8 cellular contexts compared by ENCODE assay signal in the genomic region with DNA sequence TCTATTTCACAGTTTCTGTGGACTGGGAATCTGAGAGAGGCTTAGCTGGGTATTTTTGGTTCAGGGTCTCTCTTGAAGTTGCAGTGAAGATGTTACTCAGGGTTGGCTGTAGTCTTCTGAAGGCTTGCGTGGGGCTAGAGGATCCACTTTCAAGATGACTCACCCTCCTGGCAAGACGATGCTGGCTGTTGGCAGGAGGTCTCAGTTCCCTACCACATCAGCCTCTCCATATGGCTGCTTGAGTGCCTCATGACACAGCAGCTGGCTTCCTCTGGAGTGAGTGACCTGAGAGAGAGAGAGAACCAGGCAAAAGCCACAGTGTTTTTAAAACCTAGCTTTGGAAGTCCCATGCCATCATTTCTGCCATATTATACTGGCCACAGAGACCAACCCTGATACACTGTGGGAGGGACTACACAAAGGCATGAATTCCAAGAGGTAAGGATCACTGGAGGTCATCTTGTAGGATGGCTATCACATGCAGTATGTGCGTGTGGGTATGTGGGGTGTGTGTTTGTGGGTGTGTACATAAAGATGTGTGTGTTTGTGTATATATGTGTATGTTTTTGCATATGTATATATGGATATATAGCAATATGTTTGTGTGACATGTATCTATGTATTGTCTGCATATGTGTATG. TPM values are rescaled to one million over a fixed set of nuclear protein-coding genes. Genes with fewer than 3 reads are reported as not detected.
A peak's percentile ranks its signal among the peaks of the same experiment; 100 is the strongest.
DNase-seq lines count a peak whose midpoint lies in the region; ATAC-seq and FAIRE-seq lines count a peak whose summit lies in the region.

No MANE protein-coding gene starts in this region.

- H3K27me3 Mint-ChIP-seq in activated T-helper 1 cell treated with anti-CD3 and anti-CD28 coated beads, Interleukin-12 subunit alpha, Interleukin-12 subunit beta, Interleukin-2, Interleukin-4 antibody, amounts not matched to agents 30 ng/mL and 10 ng/mL and 1 ng/mL, durations not matched to agents 14 hours and 24 hours and 36 hours (ENCODE audit: insufficient read depth), result peaks cover 22% of the 10 kb centered on the region

- intact Hi-C loops in activated T-helper 1 cell treated with anti-CD3 and anti-CD28 coated beads, Interleukin-12 subunit alpha, Interleukin-12 subunit beta, Interleukin-2, Interleukin-4 antibody, amounts not matched to agents 30 ng/mL and 10 ng/mL and 1 ng/mL, durations not matched to agents 14 hours and 24 hours and 36 hours (cut with micrococcal nuclease), result no loop called here
- intact Hi-C loops in left colon (cut with DNase I, micrococcal nuclease), result no loop called here

- no peak overlapping the region for H3K4me3 Mint-ChIP-seq in activated T-helper 1 cell treated with anti-CD3 and anti-CD28 coated beads, Interleukin-12 subunit alpha, Interleukin-12 subunit beta, Interleukin-2, Interleukin-4 antibody, amounts not matched to agents 30 ng/mL and 10 ng/mL and 1 ng/mL, durations not matched to agents 14 hours and 24 hours and 36 hours

- peak; percentile 54 for FAIRE-seq in HTR-8/SVneo (lab: Jason Lieb, UNC)

- H3K9me3 Mint-ChIP-seq in activated T-helper 1 cell treated with anti-CD3 and anti-CD28 coated beads, Interleukin-12 subunit alpha, Interleukin-12 subunit beta, Interleukin-2, Interleukin-4 antibody, amounts not matched to agents 30 ng/mL and 10 ng/mL and 1 ng/mL, durations not matched to agents 14 hours and 24 hours and 36 hours, result no peaks in the 10 kb centered on the region

- peak overlapping the region; percentile 8 for H3K27ac Mint-ChIP-seq in activated T-helper 1 cell treated with anti-CD3 and anti-CD28 coated beads, Interleukin-12 subunit alpha, Interleukin-12 subunit beta, Interleukin-2, Interleukin-4 antibody, amounts not matched to agents 30 ng/mL and 10 ng/mL and 1 ng/mL, durations not matched to agents 14 hours and 24 hours and 36 hours

- no peaks in the 10 kb centered on the region for H3K36me3 Mint-ChIP-seq in activated T-helper 1 cell treated with anti-CD3 and anti-CD28 coated beads, Interleukin-12 subunit alpha, Interleukin-12 subunit beta, Interleukin-2, Interleukin-4 antibody, amounts not matched to agents 30 ng/mL and 10 ng/mL and 1 ng/mL, durations not matched to agents 14 hours and 24 hours and 36 hours (ENCODE audit: low read depth)

- DNase-seq in EL (peak; percentile 92), HTR-8/SVneo (ENCODE audit: insufficient read length, low spot score) (peak; percentile 66), left colon (peak; percentile 38 to 54), 8988T (no peak), putamen (ENCODE audit: low spot score) (no peak)
- DNase-seq in activated T-helper 1 cell treated with anti-CD3 and anti-CD28 coated beads, Interleukin-12 subunit alpha, Interleukin-12 subunit beta, Interleukin-2, Interleukin-4 antibody, amounts not matched to agents 30 ng/mL and 10 ng/mL and 1 ng/mL, durations not matched to agents 14 hours and 24 hours and 36 hours (ENCODE audit: low spot score), result no peak

- ATAC-seq in GM21717 (IDR thresholded peaks at IDR 0.05; ENCODE audit: unreplicated experiment), result peak; percentile 96
- ATAC-seq in left colon, result peak; percentile 24
- ATAC-seq in HG03097 (IDR thresholded peaks at IDR 0.05; ENCODE audit: low FRiP score, unreplicated experiment), result no peak

- no peaks in the 10 kb centered on the region for H3K4me1 Mint-ChIP-seq in activated T-helper 1 cell treated with anti-CD3 and anti-CD28 coated beads, Interleukin-12 subunit alpha, Interleukin-12 subunit beta, Interleukin-2, Interleukin-4 antibody, amounts not matched to agents 30 ng/mL and 10 ng/mL and 1 ng/mL, durations not matched to agents 14 hours and 24 hours and 36 hours (ENCODE audit: low read depth)

RNA-seq across cellular contexts. Expression of a gene that starts 25.1 kb away (rescaled TPM):
- total RNA-seq in activated T-helper 1 cell treated with anti-CD3 and anti-CD28 coated beads, Interleukin-12 subunit alpha, Interleukin-12 subunit beta, Interleukin-2, Interleukin-4 antibody, amounts not matched to agents 30 ng/mL and 10 ng/mL and 1 ng/mL, durations not matched to agents 14 hours and 24 hours and 36 hours, result 124 and 128 TPM in 2 replicates
- 100 to 1,000 TPM in 1 of 2 donors, 10 to 100 TPM in 1; 94.2 to 130 TPM for total RNA-seq in left colon

RNA-seq across cellular contexts. Expression of a gene that starts 30.1 kb away (rescaled TPM):
- total RNA-seq in activated T-helper 1 cell treated with anti-CD3 and anti-CD28 coated beads, Interleukin-12 subunit alpha, Interleukin-12 subunit beta, Interleukin-2, Interleukin-4 antibody, amounts not matched to agents 30 ng/mL and 10 ng/mL and 1 ng/mL, durations not matched to agents 14 hours and 24 hours and 36 hours, result not detected in 2 replicates
- total RNA-seq in left colon, result not detected

RNA-seq across cellular contexts. Expression of a gene that starts 53.4 kb away (rescaled TPM):
- total RNA-seq in activated T-helper 1 cell treated with anti-CD3 and anti-CD28 coated beads, Interleukin-12 subunit alpha, Interleukin-12 subunit beta, Interleukin-2, Interleukin-4 antibody, amounts not matched to agents 30 ng/mL and 10 ng/mL and 1 ng/mL, durations not matched to agents 14 hours and 24 hours and 36 hours, result 0.23 TPM in 1 of 2 replicates, not detected in the other
- total RNA-seq in left colon, result 1 to 10 TPM; 1.9 to 2.3 TPM

RNA-seq across cellular contexts. Expression of a gene that starts 55.5 kb away (rescaled TPM):
- not detected in 2 replicates for total RNA-seq in activated T-helper 1 cell treated with anti-CD3 and anti-CD28 coated beads, Interleukin-12 subunit alpha, Interleukin-12 subunit beta, Interleukin-2, Interleukin-4 antibody, amounts not matched to agents 30 ng/mL and 10 ng/mL and 1 ng/mL, durations not matched to agents 14 hours and 24 hours and 36 hours
- total RNA-seq in left colon, result 100 to 1,000 TPM in 1 of 2 donors, 10 to 100 TPM in 1; 18.5 to 706 TPM

Comparison
In these comparisons a context has a peak if more than half of its experiments do, and no peak if none do; other contexts are left out.
1. DNase-seq: peak in EL (single experiment), HTR-8/SVneo (single experiment) and left colon (2 of 2); none in activated T-helper 1 cell treated with anti-CD3 and anti-CD28 coated beads, Interleukin-12 subunit alpha, Interleukin-12 subunit beta, Interleukin-2, Interleukin-4 antibody, amounts not matched to agents 30 ng/mL and 10 ng/mL and 1 ng/mL, durations not matched to agents 14 hours and 24 hours and 36 hours (single experiment), 8988T (single experiment) and putamen (single experiment).